Comparison of ENCODE assay signal across 13 cellular contexts in genomic region chr7:7202375-7202720, GRCh38. TPM values are rescaled to one million over a fixed set of nuclear protein-coding genes. Genes with fewer than 3 reads are reported as not detected.
DNase-seq lines count a peak whose midpoint lies in the region; ATAC-seq and TF ChIP-seq lines count a peak whose summit lies in the region.
"Had no signal": no experiment of that assay in that cellular context is flagged by ENCODE, and none has a peak within 500 bp of the region (broad histone marks: within the 10 kb centered on the region; RNA-seq: fewer than 3 reads in every experiment).

No MANE protein-coding gene starts in this region.

- DNase-seq in activated naive CD4-positive, alpha-beta T cell treated with Interleukin-2 at 50 U/mL for 16 hours = no peak
- DNase-seq in T-cell = no peak
- DNase-seq in immature natural killer cell = no peak
- DNase-seq in suprapubic skin (ENCODE audit: low spot score in 2 of 2) = no peak
- no peak for DNase-seq in NCI-H2107 (lab: John Stamatoyannopoulos, UW)
- DNase-seq in GM20000 (ENCODE audit: low spot score) = no peak
- DNase-seq: DMS79; effector CD4-positive, alpha-beta T cell; NCI-H1092; NCI-H446 treated with DMSO at 0.1 percent for 48 hours had no signal

- TF ChIP-seq CTCF in suprapubic skin (IDR thresholded peaks at IDR 0.05) = no peak
- no peak for TF ChIP-seq CTCF in GM20000 (IDR thresholded peaks at IDR 0.05; ENCODE audit: extremely low read depth, missing control alignments)

- peaks cover 6% of the 10 kb centered on the region for H3K4me1 ChIP-seq in suprapubic skin

- H3K36me3 Mint-ChIP-seq in activated naive CD4-positive, alpha-beta T cell treated with anti-CD3 and anti-CD28 coated beads, Interleukin-2, amount 50 U/mL, for 24 hours = peaks cover 14% of the 10 kb centered on the region
- H3K36me3 Mint-ChIP-seq in T-cell (peaks cover 25% of the 10 kb centered on the region), immature natural killer cell (peaks cover 1 to 6% (median 5%) of the 10 kb centered on the region in 3 donors)

- no peak overlapping the region for H3K4me3 ChIP-seq in suprapubic skin

- H3K9me3 ChIP-seq in suprapubic skin = peaks cover 6% of the 10 kb centered on the region

- no peaks in the 10 kb centered on the region for H3K9me3 Mint-ChIP-seq in activated naive CD4-positive, alpha-beta T cell treated with anti-CD3 and anti-CD28 coated beads, Interleukin-2, amount 50 U/mL, for 24 hours
- peaks cover 7 to 21% (median 12%) of the 10 kb centered on the region in 3 donors for H3K9me3 Mint-ChIP-seq in T-cell
- peaks cover 0 to 6% (median 0%) of the 10 kb centered on the region in 6 donors for H3K9me3 Mint-ChIP-seq in immature natural killer cell

- ATAC-seq in T-cell (replicated peaks in 1 of 4) (no peak), HG02588 (IDR thresholded peaks at IDR 0.05; ENCODE audit: unreplicated experiment) (no peak)

- peaks cover 91% of the 10 kb centered on the region for H3K4me1 Mint-ChIP-seq in activated naive CD4-positive, alpha-beta T cell treated with anti-CD3 and anti-CD28 coated beads, Interleukin-2, amount 50 U/mL, for 24 hours
- H3K4me1 Mint-ChIP-seq in T-cell = peaks cover 90 to 91% (median 91%) of the 10 kb centered on the region in 3 donors
- H3K4me1 Mint-ChIP-seq in immature natural killer cell = peaks cover 83 to 96% of the 10 kb centered on the region in 2 donors

- peak overlapping the region; percentile 14 for H3K27ac ChIP-seq in suprapubic skin
- H3K27ac ChIP-seq: HL-60 had no signal

- H3K27me3 ChIP-seq in suprapubic skin = no peaks in the 10 kb centered on the region

- H3K4me3 Mint-ChIP-seq in activated naive CD4-positive, alpha-beta T cell treated with anti-CD3 and anti-CD28 coated beads, Interleukin-2, amount 50 U/mL, for 24 hours = peak overlapping the region; percentile 75
- H3K4me3 Mint-ChIP-seq in T-cell (peak overlapping the region; percentile 26 to 74 (median 64)), immature natural killer cell (peak overlapping the region; percentile 62 to 74 (median 66))

- H3K27me3 Mint-ChIP-seq in activated naive CD4-positive, alpha-beta T cell treated with anti-CD3 and anti-CD28 coated beads, Interleukin-2, amount 50 U/mL, for 24 hours = no peaks in the 10 kb centered on the region
- H3K27me3 Mint-ChIP-seq in T-cell = no peaks in the 10 kb centered on the region
- peaks cover 0 to 2% (median under 1%) of the 10 kb centered on the region in 3 donors for H3K27me3 Mint-ChIP-seq in immature natural killer cell (ENCODE audit: low read depth in 3 of 3)

- peak overlapping the region; percentile 91 for H3K27ac Mint-ChIP-seq in activated naive CD4-positive, alpha-beta T cell treated with anti-CD3 and anti-CD28 coated beads, Interleukin-2, amount 50 U/mL, for 24 hours
- peak overlapping the region; percentile 87 to 90 for H3K27ac Mint-ChIP-seq in T-cell
- peak overlapping the region; percentile 74 to 87 (median 77) for H3K27ac Mint-ChIP-seq in immature natural killer cell

- CTCF ChIA-PET in T-cell (lab: Charles Lee) = no interaction called here

- TF ChIP-seq EP300 in suprapubic skin (IDR thresholded peaks at IDR 0.05) = no peak

- TF ChIP-seq POLR2A in suprapubic skin (IDR thresholded peaks at IDR 0.05) = no peak

- WGBS in suprapubic skin = 74% methylated on average over 1 of the region's 1 CpG

- POLR2A ChIA-PET in T-cell (lab: Charles Lee) = interaction anchor here in 1 of 2 donors (0.7 kb wide), 1 partner anchor 9 kb away, joined by 3 read pairs; no protein-coding TSS in a partner anchor

- H3K36me3 ChIP-seq in suprapubic skin = no peaks in the 10 kb centered on the region

RNA-seq across cellular contexts. Expression of gene C1GALT1, which starts 20.0 kb away (rescaled TPM):
- total RNA-seq in T-cell (10 to 100 TPM; 32.9 to 45.0 (median 44.0) TPM), suprapubic skin (10 to 100 TPM; 13.3 to 65.0 (median 30.3) TPM)
- polyA plus RNA-seq in immature natural killer cell = 10 to 100 TPM; 56.8 to 83.9 (median 59.4) TPM
